Comparison of ENCODE assay signal across 16 cellular contexts in the genomic region with DNA sequence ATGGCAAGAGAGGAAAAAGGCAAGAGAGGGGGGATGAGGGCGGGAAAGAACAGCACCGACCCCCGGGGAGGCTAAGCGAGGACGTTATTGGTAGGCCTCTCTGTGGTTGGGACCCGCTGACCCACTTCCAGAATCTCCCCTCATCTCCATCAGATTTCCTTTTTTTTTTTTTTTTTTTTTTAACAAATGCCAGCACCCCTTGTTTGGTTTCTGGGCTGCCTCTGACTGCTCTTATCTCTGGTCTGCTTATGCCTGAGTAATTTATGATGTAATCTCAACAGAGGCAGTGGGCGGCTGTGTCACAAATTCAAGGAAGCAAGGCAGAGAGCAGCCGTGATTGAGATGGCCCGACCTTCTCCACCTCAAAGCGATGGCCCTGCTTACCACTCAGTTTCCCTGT.
"Had no signal": no experiment of that assay in that cellular context is flagged by ENCODE, and none has a peak within 500 bp of the region (broad histone marks: within the 10 kb centered on the region; RNA-seq: fewer than 3 reads in every experiment).

No MANE protein-coding gene starts in this region.

- H3K9me3 Mint-ChIP-seq: natural killer cell had no signal

- H3K36me3 Mint-ChIP-seq: activated naive CD4-positive, alpha-beta T cell treated with anti-CD3 and anti-CD28 coated beads, Interleukin-2, amount 10 ng/mL, durations not matched to agents 7 days and 5 days; natural killer cell had no signal

- H3K27me3 ChIP-seq: body of pancreas, testis, upper lobe of left lung had no signal

- H3K4me1 Mint-ChIP-seq: natural killer cell, T-helper 17 cell had no signal

- H3K27ac ChIP-seq: body of pancreas, left lung, stomach, testis, upper lobe of left lung had no signal

- ATAC-seq: body of pancreas, esophagus mucosa, left lung, natural killer cell, T-helper 17 cell had no signal

- H3K9me3 ChIP-seq: body of pancreas, left lung, stomach, testis, upper lobe of left lung had no signal

- DNase-seq: activated CD4-positive, alpha-beta T cell treated with anti-CD3 and anti-CD28 coated beads for 4 hours; activated naive CD4-positive, alpha-beta T cell treated with anti-CD3 and anti-CD28 coated beads, Interleukin-2, amount 10 ng/mL, durations not matched to agents 7 days and 5 days; activated T-cell treated with anti-CD3 and anti-CD28 coated beads for 4 hours; body of pancreas; caudate nucleus; islet precursor cell; left lung; natural killer cell; occipital lobe; stomach; T-helper 17 cell; testis; upper lobe of left lung had no signal

- H3K4me3 Mint-ChIP-seq: activated naive CD4-positive, alpha-beta T cell treated with anti-CD3 and anti-CD28 coated beads, Interleukin-2, amount 10 ng/mL, durations not matched to agents 7 days and 5 days; natural killer cell; T-helper 17 cell had no signal

- FAIRE-seq: colon had no signal

- H3K27ac Mint-ChIP-seq: activated naive CD4-positive, alpha-beta T cell treated with anti-CD3 and anti-CD28 coated beads, Interleukin-2, amount 10 ng/mL, durations not matched to agents 7 days and 5 days; natural killer cell; progenitor cell of endocrine pancreas; T-helper 17 cell had no signal

- H3K4me1 ChIP-seq: body of pancreas, left lung, testis, upper lobe of left lung had no signal

- H3K4me3 ChIP-seq: body of pancreas, left lung, stomach, testis, upper lobe of left lung had no signal

- H3K36me3 ChIP-seq: left lung, stomach, upper lobe of left lung had no signal

- H3K27me3 Mint-ChIP-seq: activated naive CD4-positive, alpha-beta T cell treated with anti-CD3 and anti-CD28 coated beads, Interleukin-2, amount 10 ng/mL, durations not matched to agents 7 days and 5 days; progenitor cell of endocrine pancreas; T-helper 17 cell had no signal
